ENCODE assay signal across 14 cellular contexts in the genomic region with DNA sequence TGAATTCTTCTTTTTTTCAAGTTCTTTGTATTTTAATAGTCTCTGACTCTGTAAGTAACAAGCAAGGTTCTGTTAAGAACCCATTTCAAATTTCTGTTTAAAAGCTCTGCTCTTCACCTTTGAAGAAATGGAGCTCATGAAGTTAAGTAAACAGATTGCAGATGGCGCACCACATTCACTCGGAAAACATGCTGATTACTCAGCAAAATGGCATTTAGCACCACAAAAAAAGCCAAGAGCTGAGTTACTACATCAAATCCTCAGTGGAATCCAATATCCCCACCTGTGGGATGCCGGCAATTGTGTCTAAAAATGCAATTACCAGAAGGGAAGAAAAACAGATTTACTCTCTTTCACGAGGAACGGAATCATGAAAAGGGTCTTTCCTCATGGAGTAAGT.
DNase-seq lines count a peak whose midpoint lies in the region; ATAC-seq and TF ChIP-seq lines count a peak whose summit lies in the region.
"Had no signal": no experiment of that assay in that cellular context is flagged by ENCODE, and none has a peak within 500 bp of the region (broad histone marks: within the 10 kb centered on the region; RNA-seq: fewer than 3 reads in every experiment).

No MANE protein-coding gene starts in this region.

- H3K4me2 ChIP-seq in neural cell (ENCODE audit: low read length): no peak overlapping the region

- no peak overlapping the region for H2AFZ ChIP-seq in neural cell (ENCODE audit: low read depth, low read length)

- TF ChIP-seq EP300 in neural cell (conservative IDR thresholded peaks at IDR 0.05; ENCODE audit: poor library complexity, severe bottlenecking): no peak

- ATAC-seq in GM18870 (IDR thresholded peaks at IDR 0.05; ENCODE audit: unreplicated experiment): no peak

- no peak overlapping the region for H3K4me3 ChIP-seq in AG10803 (ENCODE audit: low read length)
- H3K4me3 ChIP-seq in neural cell (ENCODE audit: low read length): no peak overlapping the region
- H3K4me3 ChIP-seq: right atrium auricular region had no signal

- H3K9ac ChIP-seq in neural cell (ENCODE audit: low read length): no peak overlapping the region

- no peaks in the 10 kb centered on the region for H3K9me3 ChIP-seq in neural cell (ENCODE audit: low read length)
- H3K9me3 ChIP-seq: right atrium auricular region had no signal

- H3K27ac ChIP-seq in neural cell (ENCODE audit: low read length): peak overlapping the region; percentile 36
- H3K27ac ChIP-seq: right atrium auricular region had no signal

- no peak for TF ChIP-seq RAD21 in neural cell (conservative IDR thresholded peaks at IDR 0.05)

- H4K20me1 ChIP-seq in neural cell (ENCODE audit: insufficient read depth): no peaks in the 10 kb centered on the region

- no peaks in the 10 kb centered on the region for H3K79me2 ChIP-seq in neural cell (replicated peaks; ENCODE audit: insufficient read depth, low read length)

- no peaks in the 10 kb centered on the region for H3K27me3 ChIP-seq in neural cell (ENCODE audit: insufficient read depth, low read depth, low read length)
- H3K27me3 ChIP-seq: right atrium auricular region had no signal

- no peaks in the 10 kb centered on the region for H3K9me2 ChIP-seq in neural cell (ENCODE audit: insufficient read depth, low read length)

- no peak for TF ChIP-seq CTCF in AG10803 (conservative IDR thresholded peaks at IDR 0.05; ENCODE audit: low read length)
- TF ChIP-seq CTCF in neural cell (IDR thresholded peaks at IDR 0.05; ENCODE audit: poor library complexity, severe bottlenecking): no peak

- DNase-seq in AG10803 (ENCODE audit: low read depth) (peak; percentile 30), LHCN-M2 (ENCODE audit: low read depth) (peak; percentile 66), cerebellar cortex (ENCODE audit: low spot score) (peak; percentile 40), SHP77 treated with DMSO at 0.1 percent for 48 hours (lab: John Stamatoyannopoulos, UW) (no peak), hypothalamus (lab: John Stamatoyannopoulos, UW) (no peak)
- no peak for DNase-seq in stimulated activated CD4-positive, alpha-beta T cell treated with anti-CD3 and anti-CD28 coated beads, Interleukin-1b, Interleukin-23, amount 100 ng/mL, for 48 hours
- DNase-seq: activated CD4-positive, alpha-beta T cell treated with anti-CD3 and anti-CD28 coated beads, Interleukin-2, amount 10 ng/mL, durations not matched to agents 7 days and 5 days; activated naive CD4-positive, alpha-beta T cell treated with anti-CD3 and anti-CD28 coated beads for 36 hours; KG1; NCI-H1105; RPMI8226 had no signal

- H3K36me3 ChIP-seq in neural cell (ENCODE audit: insufficient read depth, low read length): no peaks in the 10 kb centered on the region
- H3K36me3 ChIP-seq: right atrium auricular region had no signal

- H3F3A ChIP-seq in neural cell (ENCODE audit: insufficient read depth, low read length, poor library complexity, severe bottlenecking): no peaks in the 10 kb centered on the region

TF ChIP-seq in neural cell, 6 proteins besides CTCF, POLR2A, EP300 and RAD21:
- TF ChIP-seq EZH2 (IDR thresholded peaks at IDR 0.05; ENCODE audit: borderline replicate concordance, insufficient read depth, low read length, poor library complexity, severe bottlenecking) (no peak), MXI1 (conservative IDR thresholded peaks at IDR 0.05; ENCODE audit: poor library complexity, severe bottlenecking) (no peak), POLR2AphosphoS5 (IDR thresholded peaks at IDR 0.05) (no peak), SMC3 (conservative IDR thresholded peaks at IDR 0.05; ENCODE audit: poor library complexity) (no peak), TAF1 (IDR thresholded peaks at IDR 0.05; ENCODE audit: low read depth) (no peak)
- TF ChIP-seq, protein P1, sequence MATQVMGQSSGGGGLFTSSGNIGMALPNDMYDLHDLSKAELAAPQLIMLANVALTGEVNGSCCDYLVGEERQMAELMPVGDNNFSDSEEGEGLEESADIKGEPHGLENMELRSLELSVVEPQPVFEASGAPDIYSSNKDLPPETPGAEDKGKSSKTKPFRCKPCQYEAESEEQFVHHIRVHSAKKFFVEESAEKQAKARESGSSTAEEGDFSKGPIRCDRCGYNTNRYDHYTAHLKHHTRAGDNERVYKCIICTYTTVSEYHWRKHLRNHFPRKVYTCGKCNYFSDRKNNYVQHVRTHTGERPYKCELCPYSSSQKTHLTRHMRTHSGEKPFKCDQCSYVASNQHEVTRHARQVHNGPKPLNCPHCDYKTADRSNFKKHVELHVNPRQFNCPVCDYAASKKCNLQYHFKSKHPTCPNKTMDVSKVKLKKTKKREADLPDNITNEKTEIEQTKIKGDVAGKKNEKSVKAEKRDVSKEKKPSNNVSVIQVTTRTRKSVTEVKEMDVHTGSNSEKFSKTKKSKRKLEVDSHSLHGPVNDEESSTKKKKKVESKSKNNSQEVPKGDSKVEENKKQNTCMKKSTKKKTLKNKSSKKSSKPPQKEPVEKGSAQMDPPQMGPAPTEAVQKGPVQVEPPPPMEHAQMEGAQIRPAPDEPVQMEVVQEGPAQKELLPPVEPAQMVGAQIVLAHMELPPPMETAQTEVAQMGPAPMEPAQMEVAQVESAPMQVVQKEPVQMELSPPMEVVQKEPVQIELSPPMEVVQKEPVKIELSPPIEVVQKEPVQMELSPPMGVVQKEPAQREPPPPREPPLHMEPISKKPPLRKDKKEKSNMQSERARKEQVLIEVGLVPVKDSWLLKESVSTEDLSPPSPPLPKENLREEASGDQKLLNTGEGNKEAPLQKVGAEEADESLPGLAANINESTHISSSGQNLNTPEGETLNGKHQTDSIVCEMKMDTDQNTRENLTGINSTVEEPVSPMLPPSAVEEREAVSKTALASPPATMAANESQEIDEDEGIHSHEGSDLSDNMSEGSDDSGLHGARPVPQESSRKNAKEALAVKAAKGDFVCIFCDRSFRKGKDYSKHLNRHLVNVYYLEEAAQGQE (IDR thresholded peaks at IDR 0.05; ENCODE audit: borderline replicate concordance): no peak

Comparison
In these comparisons a context has a peak if more than half of its experiments do, and no peak if none do; other contexts are left out.
1. DNase-seq: peak in AG10803 (single experiment), LHCN-M2 (single experiment) and cerebellar cortex (single experiment); none in SHP77 treated with DMSO at 0.1 percent for 48 hours (single experiment), stimulated activated CD4-positive, alpha-beta T cell treated with anti-CD3 and anti-CD28 coated beads, Interleukin-1b, Interleukin-23, amount 100 ng/mL, for 48 hours (single experiment) and hypothalamus (0 of 51).